In genomic region chr20:24389686-24390085, GRCh38 we compare ENCODE assay signal across 12 cellular contexts.
DNase-seq lines count a peak whose midpoint lies in the region; ATAC-seq and FAIRE-seq lines count a peak whose summit lies in the region.
"Had no signal": no experiment of that assay in that cellular context is flagged by ENCODE, and none has a peak within 500 bp of the region (broad histone marks: within the 10 kb centered on the region; RNA-seq: fewer than 3 reads in every experiment).

No MANE protein-coding gene starts in this region.

- no peaks in the 10 kb centered on the region for H3K9me3 Mint-ChIP-seq in activated naive CD4-positive, alpha-beta T cell treated with anti-CD3 and anti-CD28 coated beads, Interleukin-2, amount 50 U/mL, for 72 hours
- H3K9me3 Mint-ChIP-seq: HFFc6 had no signal

- peak; percentile 91 to 95 for ATAC-seq in activated naive CD4-positive, alpha-beta T cell treated with anti-CD3 and anti-CD28 coated beads, Interleukin-2, amount 50 U/mL, for 72 hours
- no peak for ATAC-seq in GM18517 (IDR thresholded peaks at IDR 0.05; ENCODE audit: unreplicated experiment)
- ATAC-seq: A549 had no signal

- no peaks in the 10 kb centered on the region for H3K36me3 Mint-ChIP-seq in activated naive CD4-positive, alpha-beta T cell treated with anti-CD3 and anti-CD28 coated beads, Interleukin-2, amount 50 U/mL, for 72 hours

- peak overlapping the region in 1 of 2 donors; percentile 15 for H3K27ac Mint-ChIP-seq in activated naive CD4-positive, alpha-beta T cell treated with anti-CD3 and anti-CD28 coated beads, Interleukin-2, amount 50 U/mL, for 72 hours
- H3K27ac Mint-ChIP-seq: HFFc6 had no signal

- DNase-seq in activated CD4-positive, alpha-beta T cell treated with anti-CD3 and anti-CD28 coated beads for 48 hours: peak; percentile 36
- no peak for DNase-seq in activated CD4-positive, alpha-beta T cell treated with anti-CD3 and anti-CD28 coated beads, Interleukin-2, amount 50 U/mL, for 4 hours
- DNase-seq in NOMO-1 (lab: John Stamatoyannopoulos, UW; ENCODE audit: unreplicated experiment in 2 of 2) (peak; percentile 93 to 97), pons (ENCODE audit: low spot score) (peak; percentile 77), frontal cortex (ENCODE audit: low spot score in 2 of 2) (no peak), NCI-H2171 (lab: John Stamatoyannopoulos, UW) (no peak)
- DNase-seq in activated naive CD4-positive, alpha-beta T cell treated with anti-CD3 and anti-CD28 coated beads, Interleukin-2, amount 50 U/mL, for 72 hours (ENCODE audit: low spot score in 2 of 2): peak in 1 of 2 donors; percentile 16
- DNase-seq: HFFc6, NCI-H2029 had no signal

- no peak for FAIRE-seq in frontal cortex (lab: Jason Lieb, UNC)
- FAIRE-seq: A549, G401.6 had no signal

Comparison
In these comparisons a context has a peak if more than half of its experiments do, and no peak if none do; other contexts are left out.
1. DNase-seq: peak in activated CD4-positive, alpha-beta T cell treated with anti-CD3 and anti-CD28 coated beads for 48 hours (single experiment), NOMO-1 (2 of 2) and pons (single experiment); none in activated CD4-positive, alpha-beta T cell treated with anti-CD3 and anti-CD28 coated beads, Interleukin-2, amount 50 U/mL, for 4 hours (0 of 2), frontal cortex (0 of 2) and NCI-H2171 (single experiment).